Comparison of ENCODE assay signal across 8 cellular contexts in genomic region chr4:139453371-139454110, GRCh38. TPM values are rescaled to one million over a fixed set of nuclear protein-coding genes. Genes with fewer than 3 reads are reported as not detected.
DNase-seq lines count a peak whose midpoint lies in the region; ATAC-seq and TF ChIP-seq lines count a peak whose summit lies in the region.

No MANE protein-coding gene starts in this region.

- H3K4me3 Mint-ChIP-seq in activated T-helper 17 cell treated with anti-CD3 and anti-CD28 coated beads, Interleukin-2, amount 50 U/mL, for 72 hours = peak overlapping the region; percentile 100
- H3K4me3 Mint-ChIP-seq in naive thymus-derived CD4-positive, alpha-beta T cell = peak overlapping the region; percentile 94 to 99 (median 97)
- H3K4me3 Mint-ChIP-seq in stimulated activated memory B cell treated with anti-CD40 and anti-IgM and Interleukin-4, amounts not matched to agents 10 μg/mL and 1 μg/mL and 100 μg/mL, for 72 hours = peak overlapping the region; percentile 97

- H3K27ac ChIP-seq in fibroblast of lung (ENCODE audit: insufficient read depth, low read length) = peak overlapping the region; percentile 91
- H3K27ac ChIP-seq in naive thymus-derived CD4-positive, alpha-beta T cell (ENCODE audit: low read depth, low read length) = peak overlapping the region; percentile 97

- H3K4me3 ChIP-seq in fibroblast of lung (replicated peaks in 1 of 4; ENCODE audit: control extremely low read depth in 1 of 4, insufficient read depth in 1 of 4, low read depth in 3 of 4, low read length in 4 of 4) = peak overlapping the region; percentile 79 to 100 (median 94)
- peak overlapping the region; percentile 97 for H3K4me3 ChIP-seq in naive thymus-derived CD4-positive, alpha-beta T cell (ENCODE audit: low read length)

- H3K27me3 Mint-ChIP-seq in activated T-helper 17 cell treated with anti-CD3 and anti-CD28 coated beads, Interleukin-2, amount 50 U/mL, for 72 hours = no peaks in the 10 kb centered on the region
- no peaks in the 10 kb centered on the region for H3K27me3 Mint-ChIP-seq in naive thymus-derived CD4-positive, alpha-beta T cell
- H3K27me3 Mint-ChIP-seq in stimulated activated memory B cell treated with anti-CD40 and anti-IgM and Interleukin-4, amounts not matched to agents 10 μg/mL and 1 μg/mL and 100 μg/mL, for 72 hours = no peaks in the 10 kb centered on the region

- no peaks in the 10 kb centered on the region for H3K27me3 ChIP-seq in fibroblast of lung (ENCODE audit: control insufficient read depth, insufficient read depth, low read length)
- no peaks in the 10 kb centered on the region for H3K27me3 ChIP-seq in naive thymus-derived CD4-positive, alpha-beta T cell (ENCODE audit: control insufficient read depth in 2 of 2, insufficient read depth in 2 of 2, low read length in 2 of 2)

- no peaks in the 10 kb centered on the region for H4K20me1 ChIP-seq in fibroblast of lung (ENCODE audit: control insufficient read depth, extremely low read depth, insufficient read depth, low read length)

- H2AFZ ChIP-seq in fibroblast of lung (ENCODE audit: low read length) = peak overlapping the region; percentile 92

- POLR2A ChIA-PET in naive thymus-derived CD4-positive, alpha-beta T cell (lab: Charles Lee) = interaction anchor here (1.0 to 5.1 kb wide), 12 partner anchors 9 to 438 kb away, joined by 3 to 37 read pairs (median 6); partner anchors contain the start of genes NAA15, NDUFC1, NOCT and SETD7

- DNase-seq in ELF-1 (ENCODE audit: low read depth, low spot score) (peak; percentile 98), GOT3 (lab: John Stamatoyannopoulos, UW) (peak; percentile 76), LHCN-M2 (ENCODE audit: low read depth) (peak; percentile 96), RKO (ENCODE audit: low spot score) (peak; percentile 96), fibroblast of lung (ENCODE audit: low read depth in 2 of 2) (peak; percentile 97 to 98)
- DNase-seq in naive thymus-derived CD4-positive, alpha-beta T cell = peak; percentile 96 to 98 (median 98)

- H3K9ac ChIP-seq in fibroblast of lung (ENCODE audit: insufficient read depth, low read length) = peak overlapping the region; percentile 98

- intact Hi-C loops in naive thymus-derived CD4-positive, alpha-beta T cell (cut with micrococcal nuclease) = loop anchor here (1.0 to 10.0 kb wide), 22 partner anchors 19 to 1771 kb away; partner anchors contain the start of genes ELF2 (in 2 of the 2), NAA15 (in 2 of the 2), NOCT (in 2 of the 2) and SCOC (in 2 of the 2)

- H3K27ac Mint-ChIP-seq in activated T-helper 17 cell treated with anti-CD3 and anti-CD28 coated beads, Interleukin-2, amount 50 U/mL, for 72 hours = peak overlapping the region; percentile 98
- peak overlapping the region; percentile 96 to 100 (median 99) for H3K27ac Mint-ChIP-seq in naive thymus-derived CD4-positive, alpha-beta T cell
- peak overlapping the region; percentile 97 for H3K27ac Mint-ChIP-seq in stimulated activated memory B cell treated with anti-CD40 and anti-IgM and Interleukin-4, amounts not matched to agents 10 μg/mL and 1 μg/mL and 100 μg/mL, for 72 hours

- no peaks in the 10 kb centered on the region for H3K9me3 ChIP-seq in fibroblast of lung (ENCODE audit: control insufficient read depth, insufficient read depth, low read depth, low read length)
- H3K9me3 ChIP-seq in naive thymus-derived CD4-positive, alpha-beta T cell (ENCODE audit: control insufficient read depth in 2 of 3, low read length in 3 of 3) = no peaks in the 10 kb centered on the region

- peaks cover 17% of the 10 kb centered on the region for H3K4me1 Mint-ChIP-seq in activated T-helper 17 cell treated with anti-CD3 and anti-CD28 coated beads, Interleukin-2, amount 50 U/mL, for 72 hours
- peaks cover 38 to 82% (median 62%) of the 10 kb centered on the region in 7 donors for H3K4me1 Mint-ChIP-seq in naive thymus-derived CD4-positive, alpha-beta T cell
- H3K4me1 Mint-ChIP-seq in stimulated activated memory B cell treated with anti-CD40 and anti-IgM and Interleukin-4, amounts not matched to agents 10 μg/mL and 1 μg/mL and 100 μg/mL, for 72 hours = peaks cover 55% of the 10 kb centered on the region

- peaks cover 10% of the 10 kb centered on the region for H3K4me1 ChIP-seq in fibroblast of lung (ENCODE audit: control insufficient read depth, extremely low read depth, insufficient read depth, low read length)
- H3K4me1 ChIP-seq in naive thymus-derived CD4-positive, alpha-beta T cell (ENCODE audit: control insufficient read depth in 2 of 2, insufficient read depth in 2 of 2, low read length in 2 of 2) = peaks cover 30 to 36% of the 10 kb centered on the region in 2 donors

- H3K36me3 ChIP-seq in fibroblast of lung (ENCODE audit: control insufficient read depth, insufficient read depth, low read length) = no peaks in the 10 kb centered on the region
- peaks cover 0 to 4% (median 0%) of the 10 kb centered on the region in 3 experiments for H3K36me3 ChIP-seq in naive thymus-derived CD4-positive, alpha-beta T cell (ENCODE audit: control insufficient read depth in 2 of 3, insufficient read depth in 3 of 3, low read length in 3 of 3)

- peak; percentile 89 for ATAC-seq in activated T-helper 17 cell treated with anti-CD3 and anti-CD28 coated beads, Interleukin-2, amount 50 U/mL, for 72 hours (replicated peaks)
- ATAC-seq in naive thymus-derived CD4-positive, alpha-beta T cell = peak; percentile 93
- peak; percentile 96 for ATAC-seq in stimulated activated memory B cell treated with anti-CD40 and anti-IgM and Interleukin-4, amounts not matched to agents 10 μg/mL and 1 μg/mL and 100 μg/mL, for 72 hours

- no peaks in the 10 kb centered on the region for H3K9me3 Mint-ChIP-seq in activated T-helper 17 cell treated with anti-CD3 and anti-CD28 coated beads, Interleukin-2, amount 50 U/mL, for 72 hours
- H3K9me3 Mint-ChIP-seq in naive thymus-derived CD4-positive, alpha-beta T cell = no peaks in the 10 kb centered on the region
- no peaks in the 10 kb centered on the region for H3K9me3 Mint-ChIP-seq in stimulated activated memory B cell treated with anti-CD40 and anti-IgM and Interleukin-4, amounts not matched to agents 10 μg/mL and 1 μg/mL and 100 μg/mL, for 72 hours

- peak overlapping the region; percentile 74 for H3K4me2 ChIP-seq in fibroblast of lung (ENCODE audit: extremely low read depth, insufficient read depth, low read length)

- CTCF ChIA-PET in naive thymus-derived CD4-positive, alpha-beta T cell (lab: Charles Lee) = interaction anchor here (0.6 to 2.0 kb wide), 7 partner anchors 21 to 153 kb away, joined by 3 to 12 read pairs (median 4); no protein-coding TSS in a partner anchor

- H3K79me2 ChIP-seq in fibroblast of lung (ENCODE audit: control insufficient read depth, insufficient read depth, low read length) = peaks cover 38% of the 10 kb centered on the region

- H3K36me3 Mint-ChIP-seq in activated T-helper 17 cell treated with anti-CD3 and anti-CD28 coated beads, Interleukin-2, amount 50 U/mL, for 72 hours (ENCODE audit: low read depth) = peaks cover 7% of the 10 kb centered on the region
- H3K36me3 Mint-ChIP-seq in naive thymus-derived CD4-positive, alpha-beta T cell = peaks cover 0 to 8% (median 0%) of the 10 kb centered on the region in 5 donors
- H3K36me3 Mint-ChIP-seq in stimulated activated memory B cell treated with anti-CD40 and anti-IgM and Interleukin-4, amounts not matched to agents 10 μg/mL and 1 μg/mL and 100 μg/mL, for 72 hours = peaks cover 12% of the 10 kb centered on the region

- TF ChIP-seq CTCF in fibroblast of lung (conservative IDR thresholded peaks at IDR 0.05 in 1 of 2, IDR thresholded peaks at IDR 0.05 in 1 of 2; ENCODE audit: low read depth in 1 of 2, low read length in 2 of 2) = peak in 1 of 2 donors; percentile 1

RNA-seq across cellular contexts. Expression of gene RAB33B, which starts 0.4 kb away (rescaled TPM):
- total RNA-seq in LHCN-M2 (2014; rRNA removed) = 3.6 and 3.7 TPM in 2 replicates
- polyA plus RNA-seq in LHCN-M2 (2012) = 1.3 TPM
- 1 to 10 TPM; 8.5 to 9.6 TPM for total RNA-seq in activated T-helper 17 cell treated with anti-CD3 and anti-CD28 coated beads, Interleukin-2, amount 50 U/mL, for 72 hours
- total RNA-seq in fibroblast of lung = 11.7 and 12.3 TPM in 2 replicates
- polyA plus RNA-seq in fibroblast of lung = 6.5 and 11.4 TPM in 2 replicates
- 3.7 and 5.6 TPM in 2 replicates for polyA plus RNA-seq in fibroblast of lung (2012)
- polyA minus RNA-seq in fibroblast of lung (ENCODE audit: low replicate concordance) = 0.52 and 1.4 TPM in 2 replicates
- 10 to 100 TPM in 4 of 5 experiments, 1 to 10 TPM in 1; 5.7 to 18.1 (median 17.1) TPM for total RNA-seq in naive thymus-derived CD4-positive, alpha-beta T cell
- 10 to 100 TPM in 1 of 2 donors, 1 to 10 TPM in 1; 5.8 to 12.0 TPM for polyA plus RNA-seq in naive thymus-derived CD4-positive, alpha-beta T cell

Comparison
In these comparisons a context has a peak if more than half of its experiments do, and no peak if none do; other contexts are left out.
1. Peak in every context shown above with its lines: DNase-seq, ATAC-seq, H3K4me3 ChIP-seq and H3K27ac ChIP-seq.